Comparison of ENCODE assay signal across 20 cellular contexts in the genomic region with DNA sequence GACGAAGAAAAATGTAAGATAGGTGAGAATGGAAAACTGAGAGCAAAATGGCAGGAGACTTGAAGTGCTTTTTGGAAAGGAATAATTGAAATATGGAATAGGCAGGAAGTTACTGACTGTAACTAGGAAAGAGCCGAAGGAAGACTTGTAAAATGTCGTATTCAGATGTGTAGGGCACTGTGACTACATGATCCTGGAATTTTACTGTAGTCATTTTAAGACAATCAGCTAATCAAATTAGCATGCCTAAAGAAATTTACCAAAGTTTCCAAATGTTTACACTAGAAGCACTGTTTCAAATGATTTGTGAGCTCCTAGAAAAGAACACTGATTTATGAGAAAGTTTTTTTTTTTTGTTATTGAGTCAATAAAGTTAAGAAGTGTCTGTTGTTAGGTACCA. TPM values are rescaled to one million over a fixed set of nuclear protein-coding genes. Genes with fewer than 3 reads are reported as not detected.
DNase-seq lines count a peak whose midpoint lies in the region; ATAC-seq and TF ChIP-seq lines count a peak whose summit lies in the region.
"Had no signal": no experiment of that assay in that cellular context is flagged by ENCODE, and none has a peak within 500 bp of the region (broad histone marks: within the 10 kb centered on the region; RNA-seq: fewer than 3 reads in every experiment).

No MANE protein-coding gene starts in this region.

- H3K4me3 ChIP-seq in SK-N-SH (ENCODE audit: low read depth in 2 of 2, low read length in 1 of 2) (no peak overlapping the region), HUES64 (ENCODE audit: low read length) (no peak overlapping the region), uterus (no peak overlapping the region)

- H3K27ac Mint-ChIP-seq in endothelial cell (ENCODE audit: unreplicated experiment) = no peak overlapping the region
- H3K27ac Mint-ChIP-seq: T-helper 1 cell treated with Interleukin-12 subunit alpha and Interleukin-12 subunit beta and Interleukin-4 antibody, amounts not matched to agents 30 μg/mL and 1 μg/mL, for 36 hours had no signal

- TF ChIP-seq POLR2A in uterus (IDR thresholded peaks at IDR 0.05) = no peak

- no peak for TF ChIP-seq RAD21 in SK-N-SH (IDR thresholded peaks at IDR 0.05; ENCODE audit: low read length)

- POLR2A ChIA-PET in SK-N-SH (lab: Yijun Ruan, JAX) = no interaction called here

- no peak overlapping the region for H3K9ac ChIP-seq in SK-N-SH
- H3K9ac ChIP-seq in HUES64 (ENCODE audit: low read depth, low read length) = no peak overlapping the region

- no peaks in the 10 kb centered on the region for H3K9me3 ChIP-seq in SK-N-SH
- no peaks in the 10 kb centered on the region for H3K9me3 ChIP-seq in HUES64 (ENCODE audit: insufficient read depth, low read depth, low read length)
- no peaks in the 10 kb centered on the region for H3K9me3 ChIP-seq in uterus

- H3F3A ChIP-seq in SK-N-SH (replicated peaks; ENCODE audit: insufficient read depth) = no peaks in the 10 kb centered on the region

- no peaks in the 10 kb centered on the region for H3K27me3 Mint-ChIP-seq in endothelial cell (ENCODE audit: unreplicated experiment)
- H3K27me3 Mint-ChIP-seq: IgD-negative memory B cell had no signal

- no peaks in the 10 kb centered on the region for H3K9me2 ChIP-seq in SK-N-SH

- no peaks in the 10 kb centered on the region for H4K20me1 ChIP-seq in SK-N-SH (ENCODE audit: insufficient read depth)

- H3K79me2 ChIP-seq in SK-N-SH (ENCODE audit: insufficient read depth) = 0 out of 2 replicates have a peak, but pooled peaks cover 5% of the 10 kb centered on the region

- peak overlapping the region; percentile 21 for H3K4me3 Mint-ChIP-seq in endothelial cell (ENCODE audit: unreplicated experiment)
- H3K4me3 Mint-ChIP-seq: T-helper 1 cell treated with Interleukin-12 subunit alpha and Interleukin-12 subunit beta and Interleukin-4 antibody, amounts not matched to agents 30 μg/mL and 1 μg/mL, for 36 hours had no signal

- ATAC-seq in SK-N-SH treated with all-trans-retinoic acid at 6 μM for 48 hours = peak; percentile 67
- ATAC-seq in GM21390 (IDR thresholded peaks at IDR 0.05; ENCODE audit: unreplicated experiment) = no peak
- ATAC-seq in HG02798 (IDR thresholded peaks at IDR 0.05; ENCODE audit: poor library complexity, unreplicated experiment) = no peak

- TF ChIP-seq CTCF in SK-N-SH (IDR thresholded peaks at IDR 0.05) = no peak
- TF ChIP-seq CTCF in endothelial cell (IDR thresholded peaks at IDR 0.05; ENCODE audit: unreplicated experiment) = no peak
- no peak for TF ChIP-seq CTCF in uterus (IDR thresholded peaks at IDR 0.05)

- WGBS in SK-N-SH (ENCODE audit: low lambda C conversion rate) = 66% methylated on average over 3 of the region's 3 CpGs
- WGBS in HUES64 = 86% methylated on average over 3 of the region's 3 CpGs

- no peak overlapping the region for H3K4me2 ChIP-seq in SK-N-SH

- intact Hi-C loops in uterus (cut with DNase I; ENCODE audit: low total_unique reads) = no loop called here

- H2AFZ ChIP-seq in SK-N-SH (ENCODE audit: low read depth) = no peak overlapping the region

- peaks cover 21% of the 10 kb centered on the region for H3K36me3 Mint-ChIP-seq in endothelial cell (ENCODE audit: low read depth, unreplicated experiment)
- H3K36me3 Mint-ChIP-seq: IgD-negative memory B cell had no signal

- no peak for TF ChIP-seq EP300 in SK-N-SH (IDR thresholded peaks at IDR 0.05; ENCODE audit: borderline replicate concordance in 1 of 2, low read depth in 1 of 2, low read length in 1 of 2)

- H3K9me3 Mint-ChIP-seq in endothelial cell (ENCODE audit: unreplicated experiment) = no peaks in the 10 kb centered on the region
- H3K9me3 Mint-ChIP-seq: IgD-negative memory B cell; T-helper 1 cell treated with Interleukin-12 subunit alpha and Interleukin-12 subunit beta and Interleukin-4 antibody, amounts not matched to agents 30 μg/mL and 1 μg/mL, for 36 hours had no signal

- no peak for DNase-seq in SK-N-SH
- DNase-seq in endothelial cell (ENCODE audit: low spot score) = no peak
- no peak for DNase-seq in uterus
- no peak for DNase-seq in mucosa of gallbladder (ENCODE audit: low spot score)
- DNase-seq: GOT3, NCI-H1417, NCI-H2029, NCI-H2171, NCI-H446, NCI-H69, Right ventricle myocardium superior had no signal

- H3K27me3 ChIP-seq in SK-N-SH (ENCODE audit: insufficient read depth) = no peaks in the 10 kb centered on the region
- no peaks in the 10 kb centered on the region for H3K27me3 ChIP-seq in HUES64 (ENCODE audit: insufficient read depth, low read length)
- no peaks in the 10 kb centered on the region for H3K27me3 ChIP-seq in uterus

- CTCF ChIA-PET in SK-N-SH (lab: Yijun Ruan, JAX) = interaction anchor here (0.7 to 1.0 kb wide), 2 partner anchors 37 to 200 kb away, joined by 3 to 4 read pairs; no protein-coding TSS in a partner anchor

- H3K36me3 ChIP-seq in SK-N-SH (replicated peaks in 1 of 2; ENCODE audit: control insufficient read depth in 1 of 2, insufficient read depth in 2 of 2, low read length in 1 of 2) = peaks cover 75 to 85% of the 10 kb centered on the region in 2 experiments
- H3K36me3 ChIP-seq in HUES64 (ENCODE audit: insufficient read depth, low read length) = peaks cover 83% of the 10 kb centered on the region
- no peaks in the 10 kb centered on the region for H3K36me3 ChIP-seq in uterus

- H3K27ac ChIP-seq in SK-N-SH (ENCODE audit: low read depth in 2 of 2, low read length in 1 of 2) (peak overlapping the region in 1 of 2 experiments; percentile 30; a peak in 2 of 4 replicates), HUES64 (ENCODE audit: low read depth, low read length) (0 out of 2 replicates have a peak overlapping the region, but pooled peaks have one; percentile 41), uterus (no peak overlapping the region)
- H3K27ac ChIP-seq: 22Rv1, C4-2B had no signal

- H3K4me1 Mint-ChIP-seq in endothelial cell (ENCODE audit: unreplicated experiment) = peaks cover 2% of the 10 kb centered on the region
- H3K4me1 Mint-ChIP-seq: IgD-negative memory B cell had no signal

- H3K4me1 ChIP-seq in SK-N-SH (ENCODE audit: control insufficient read depth in 1 of 2, insufficient read depth in 2 of 2, low read depth in 1 of 2, low read length in 1 of 2) = 0 out of 4 replicates have a peak, but pooled peaks cover 0 to 4% of the 10 kb centered on the region in 2 experiments
- H3K4me1 ChIP-seq in HUES64 (ENCODE audit: insufficient read depth, low read length) = peaks cover 22% of the 10 kb centered on the region
- no peaks in the 10 kb centered on the region for H3K4me1 ChIP-seq in uterus

TF ChIP-seq in SK-N-SH treated with all-trans-retinoic acid at 6 μM for 48 hours, 23 proteins besides CTCF, POLR2A, EP300 and RAD21:
- TF ChIP-seq, protein P1, sequence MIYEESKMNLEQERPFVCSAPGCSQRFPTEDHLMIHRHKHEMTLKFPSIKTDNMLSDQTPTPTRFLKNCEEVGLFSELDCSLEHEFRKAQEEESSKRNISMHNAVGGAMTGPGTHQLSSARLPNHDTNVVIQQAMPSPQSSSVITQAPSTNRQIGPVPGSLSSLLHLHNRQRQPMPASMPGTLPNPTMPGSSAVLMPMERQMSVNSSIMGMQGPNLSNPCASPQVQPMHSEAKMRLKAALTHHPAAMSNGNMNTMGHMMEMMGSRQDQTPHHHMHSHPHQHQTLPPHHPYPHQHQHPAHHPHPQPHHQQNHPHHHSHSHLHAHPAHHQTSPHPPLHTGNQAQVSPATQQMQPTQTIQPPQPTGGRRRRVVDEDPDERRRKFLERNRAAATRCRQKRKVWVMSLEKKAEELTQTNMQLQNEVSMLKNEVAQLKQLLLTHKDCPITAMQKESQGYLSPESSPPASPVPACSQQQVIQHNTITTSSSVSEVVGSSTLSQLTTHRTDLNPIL (CRISPR knock-in tag; IDR thresholded peaks at IDR 0.05; ENCODE audit: low read depth) = 0 out of 2 replicates have a peak, but pooled peaks have one; percentile 34
- TF ChIP-seq ZNF565 (CRISPR knock-in tag; conservative IDR thresholded peaks at IDR 0.05; ENCODE audit: low read depth) = no peak
- TF ChIP-seq ISL1 (CRISPR knock-in tag; IDR thresholded peaks at IDR 0.05) = peak; percentile 68
TF ChIP-seq in SK-N-SH treated with all-trans-retinoic acid at 6 μM for 48 hours: peak in this region for 2.

TF ChIP-seq in SK-N-SH, 30 proteins besides CTCF, POLR2A, EP300 and RAD21:
- TF ChIP-seq JUND (IDR thresholded peaks at IDR 0.05) = no peak
- TF ChIP-seq YY1 (IDR thresholded peaks at IDR 0.05; ENCODE audit: low read depth) = no peak
- TF ChIP-seq POLR2AphosphoS5 (IDR thresholded peaks at IDR 0.05; ENCODE audit: low read depth, low read length) = no peak

RNA-seq across cellular contexts. Expression of a gene that starts 21.2 kb away (rescaled TPM):
- not detected in 2 replicates for polyA plus RNA-seq in SK-N-SH (2012; rRNA removed)
- polyA plus RNA-seq in SK-N-SH (2012; cell fraction: cytosol; rRNA removed) = not detected in 2 replicates
- polyA plus RNA-seq in SK-N-SH (2012; cell fraction: nucleus; rRNA removed) = not detected in 2 replicates
- not detected for polyA plus RNA-seq in HUES64 (2013, experiment 1 of 2)
- polyA plus RNA-seq in HUES64 (2013, experiment 2 of 2) = not detected
- total RNA-seq in endothelial cell (ENCODE audit: unreplicated experiment) = not detected
- not detected for total RNA-seq in uterus
- not detected for total RNA-seq in mucosa of gallbladder
- total RNA-seq: LHCN-M2, Right ventricle myocardium superior had no signal
- polyA plus RNA-seq: IgD-negative memory B cell had no signal

RNA-seq across cellular contexts. Expression of a gene that starts 41.8 kb away (rescaled TPM):
- polyA plus RNA-seq in SK-N-SH (2012; rRNA removed) = 0.02 TPM in 1 of 2 replicates, not detected in the other
- polyA plus RNA-seq in SK-N-SH (2012; cell fraction: cytosol; rRNA removed) = 0.03 TPM in 2 replicates
- polyA plus RNA-seq in SK-N-SH (2012; cell fraction: nucleus; rRNA removed) = 0.19 and 0.33 TPM in 2 replicates
- polyA plus RNA-seq in HUES64 (2013, experiment 1 of 2) = 1.3 TPM
- 1.8 TPM for polyA plus RNA-seq in HUES64 (2013, experiment 2 of 2)
- 0.64 TPM for total RNA-seq in endothelial cell (ENCODE audit: unreplicated experiment)
- total RNA-seq in uterus = 1 to 10 TPM in 1 of 4 donors, under 1 TPM in 1, not detected in 2; 0.21 to 1.2 TPM
- total RNA-seq in mucosa of gallbladder = not detected
- total RNA-seq: LHCN-M2, Right ventricle myocardium superior had no signal
- polyA plus RNA-seq: IgD-negative memory B cell had no signal
